In genomic region chr7:73742753-73743641, GRCh38 we compare ENCODE assay signal across 8 cellular contexts. TPM values are rescaled to one million over a fixed set of nuclear protein-coding genes. Genes with fewer than 3 reads are reported as not detected.
DNase-seq lines count a peak whose midpoint lies in the region; ATAC-seq and TF ChIP-seq lines count a peak whose summit lies in the region.

No MANE protein-coding gene starts in this region.

- H3K27ac Mint-ChIP-seq in WTC11 = peak overlapping the region; percentile 99
- no peak overlapping the region for H3K27ac Mint-ChIP-seq in activated CD8-positive, alpha-beta T cell treated with anti-CD3 and anti-CD28 coated beads, Interleukin-2, amount 10 ng/mL, durations not matched to agents 7 days and 5 days

- POLR2A ChIA-PET in WTC11 (lab: Charles Lee) = interaction anchor here (0.6 to 7.5 kb wide), 9 partner anchors 8 to 926 kb away, joined by 3 to 91 read pairs (median 6); partner anchors contain the start of genes CLDN3, CLDN4 and METTL27
- POLR2A ChIA-PET in activated CD8-positive, alpha-beta T cell treated with anti-CD3 and anti-CD28 coated beads, Interleukin-2, amount 10 ng/mL, durations not matched to agents 7 days and 5 days (lab: Charles Lee) = no interaction called here

- no peaks in the 10 kb centered on the region for H3K36me3 ChIP-seq in liver (ENCODE audit: control insufficient read depth in 4 of 4, insufficient read depth in 3 of 4, low read depth in 1 of 4, low read length in 3 of 4)

- no peak for TF ChIP-seq CTCF in WTC11 (IDR thresholded peaks at IDR 0.05)
- TF ChIP-seq CTCF in liver (IDR thresholded peaks at IDR 0.05; ENCODE audit: low read depth, low read length, missing input control) = no peak

- CTCF ChIA-PET in WTC11 (lab: Charles Lee) = interaction anchor here (0.9 kb wide), 1 partner anchor 75 kb away, joined by 3 read pairs; no protein-coding TSS in a partner anchor
- CTCF ChIA-PET in activated CD8-positive, alpha-beta T cell treated with anti-CD3 and anti-CD28 coated beads, Interleukin-2, amount 10 ng/mL, durations not matched to agents 7 days and 5 days (lab: Charles Lee) = no interaction called here

- H3K9me3 Mint-ChIP-seq in WTC11 = no peaks in the 10 kb centered on the region
- H3K9me3 Mint-ChIP-seq in activated CD8-positive, alpha-beta T cell treated with anti-CD3 and anti-CD28 coated beads, Interleukin-2, amount 10 ng/mL, durations not matched to agents 7 days and 5 days (ENCODE audit: insufficient read depth) = no peaks in the 10 kb centered on the region

- H3K27me3 Mint-ChIP-seq in WTC11 (ENCODE audit: low read depth) = peaks cover 32% of the 10 kb centered on the region
- H3K27me3 Mint-ChIP-seq in activated CD8-positive, alpha-beta T cell treated with anti-CD3 and anti-CD28 coated beads, Interleukin-2, amount 10 ng/mL, durations not matched to agents 7 days and 5 days (ENCODE audit: low read depth) = no peaks in the 10 kb centered on the region

- no peaks in the 10 kb centered on the region for H3K9me3 ChIP-seq in liver (ENCODE audit: control insufficient read depth in 4 of 4, low read length in 3 of 4)

- no peaks in the 10 kb centered on the region for H3K36me3 Mint-ChIP-seq in WTC11
- no peaks in the 10 kb centered on the region for H3K36me3 Mint-ChIP-seq in activated CD8-positive, alpha-beta T cell treated with anti-CD3 and anti-CD28 coated beads, Interleukin-2, amount 10 ng/mL, durations not matched to agents 7 days and 5 days (ENCODE audit: low read depth)

- 19% methylated on average over 35 of the region's 35 CpGs for WGBS in liver

- H3K4me1 ChIP-seq in liver (ENCODE audit: control insufficient read depth in 4 of 4, insufficient read depth in 4 of 4, low read length in 3 of 4) = peaks cover 0 to 25% (median 12%) of the 10 kb centered on the region in 4 donors

- H3K27ac ChIP-seq in liver (ENCODE audit: low read depth in 1 of 2, low read length in 2 of 2) = peak overlapping the region; percentile 66 to 83

- TF ChIP-seq RAD21 in liver (IDR thresholded peaks at IDR 0.05) = peak in 1 of 2 donors; percentile 26

- ATAC-seq in WTC11 (peak; percentile 16), HG03571 (IDR thresholded peaks at IDR 0.05; ENCODE audit: unreplicated experiment) (no peak), HG02678 (IDR thresholded peaks at IDR 0.05; ENCODE audit: unreplicated experiment) (no peak)
- ATAC-seq in activated CD8-positive, alpha-beta T cell treated with anti-CD3 and anti-CD28 coated beads, Interleukin-2, amount 10 ng/mL, durations not matched to agents 7 days and 5 days = no peak

- DNase-seq in A172 (ENCODE audit: low spot score) = peak; percentile 56
- peak; percentile 39 for DNase-seq in NCI-H1048 (lab: John Stamatoyannopoulos, UW)
- peak; percentile 99 for DNase-seq in WTC11 (ENCODE audit: low spot score)
- no peak for DNase-seq in activated CD8-positive, alpha-beta T cell treated with anti-CD3 and anti-CD28 coated beads, Interleukin-2, amount 10 ng/mL, durations not matched to agents 7 days and 5 days
- DNase-seq in NK-92 (lab: John Stamatoyannopoulos, UW; ENCODE audit: unreplicated experiment) = no peak

- peak overlapping the region; percentile 60 for H3K4me3 Mint-ChIP-seq in WTC11
- H3K4me3 Mint-ChIP-seq in activated CD8-positive, alpha-beta T cell treated with anti-CD3 and anti-CD28 coated beads, Interleukin-2, amount 10 ng/mL, durations not matched to agents 7 days and 5 days = no peak overlapping the region

- H3K4me1 Mint-ChIP-seq in WTC11 = peaks cover 38% of the 10 kb centered on the region
- peaks cover 3% of the 10 kb centered on the region for H3K4me1 Mint-ChIP-seq in activated CD8-positive, alpha-beta T cell treated with anti-CD3 and anti-CD28 coated beads, Interleukin-2, amount 10 ng/mL, durations not matched to agents 7 days and 5 days (ENCODE audit: low read depth)

- H3K9ac ChIP-seq in liver (ENCODE audit: low read depth in 1 of 2, low read length in 2 of 2) = peak overlapping the region; percentile 62

- no peaks in the 10 kb centered on the region for H3K27me3 ChIP-seq in liver (ENCODE audit: control insufficient read depth in 4 of 4, insufficient read depth in 4 of 4, low read length in 3 of 4)

- peak overlapping the region in 1 of 3 donors; percentile 26 for H3K4me3 ChIP-seq in liver (ENCODE audit: low read depth in 1 of 3, low read length in 3 of 3)

TF ChIP-seq in WTC11, 78 proteins besides CTCF, POLR2A, EP300 and RAD21 (continues in another document):
- TF ChIP-seq ETV6 (CRISPR knock-in tag; IDR thresholded peaks at IDR 0.05) = peak; percentile 94
- no peak for TF ChIP-seq RELA (CRISPR knock-in tag; IDR thresholded peaks at IDR 0.05; ENCODE audit: borderline replicate concordance)
- TF ChIP-seq ZNF219 (CRISPR knock-in tag; IDR thresholded peaks at IDR 0.05; ENCODE audit: borderline replicate concordance) = no peak
- no peak for TF ChIP-seq IRF2 (CRISPR knock-in tag; IDR thresholded peaks at IDR 0.05; ENCODE audit: borderline replicate concordance, low read depth)
- TF ChIP-seq ZMAT4 (CRISPR knock-in tag; IDR thresholded peaks at IDR 0.05) = no peak
- no peak for TF ChIP-seq TCF7 (CRISPR knock-in tag; IDR thresholded peaks at IDR 0.05; ENCODE audit: low read depth)
- TF ChIP-seq SMAD4 (CRISPR knock-in tag; IDR thresholded peaks at IDR 0.05) = no peak
- no peak for TF ChIP-seq JUN (CRISPR knock-in tag; IDR thresholded peaks at IDR 0.05)
- TF ChIP-seq HMGA2 (CRISPR knock-in tag; IDR thresholded peaks at IDR 0.05) = no peak
- no peak for TF ChIP-seq GRHL2 (CRISPR knock-in tag; IDR thresholded peaks at IDR 0.05; ENCODE audit: insufficient replicate concordance, severe bottlenecking)
- peak; percentile 92 for TF ChIP-seq FOXK1 (CRISPR knock-in tag; IDR thresholded peaks at IDR 0.05)

TF ChIP-seq in liver, 16 proteins besides CTCF, POLR2A, EP300 and RAD21 (continues in another document):
- TF ChIP-seq HNF4A (conservative IDR thresholded peaks at IDR 0.05) = peak; percentile 51 to 80
- TF ChIP-seq ZBTB33 (IDR thresholded peaks at IDR 0.05) = peak; percentile 24
- TF ChIP-seq RXRA (IDR thresholded peaks at IDR 0.05) = peak; percentile 48 to 84
- no peak for TF ChIP-seq NR2F2 (IDR thresholded peaks at IDR 0.05)
- TF ChIP-seq MAX (IDR thresholded peaks at IDR 0.05) = peak; percentile 67
- TF ChIP-seq ATF3 (IDR thresholded peaks at IDR 0.05) = peak; percentile 20
- no peak for TF ChIP-seq GABPA (IDR thresholded peaks at IDR 0.05 in 1 of 2, conservative IDR thresholded peaks at IDR 0.05 in 1 of 2)
- peak; percentile 32 for TF ChIP-seq FOXA2 (IDR thresholded peaks at IDR 0.05)
- TF ChIP-seq HNF4G (IDR thresholded peaks at IDR 0.05) = no peak
- TF ChIP-seq YY1 (IDR thresholded peaks at IDR 0.05) = no peak

RNA-seq across cellular contexts. Expression of gene ABHD11, which starts 4.4 kb away (rescaled TPM):
- total RNA-seq in A172 (2014; rRNA removed; shearing (Covaris generic)) = 35.9 and 46.9 TPM in 2 replicates
- total RNA-seq in WTC11 (2021) = 23.8 to 27.6 TPM (median 26.5 TPM) in 3 replicates
- total RNA-seq in liver = 1 to 10 TPM; 5.1 to 5.9 TPM
- 1 to 10 TPM; 7.4 to 7.6 TPM for polyA plus RNA-seq in liver
- total RNA-seq in activated CD8-positive, alpha-beta T cell treated with anti-CD3 and anti-CD28 coated beads, Interleukin-2, amount 10 ng/mL, durations not matched to agents 7 days and 5 days = 10 to 100 TPM; 20.7 to 20.9 TPM

RNA-seq across cellular contexts. Expression of gene STX1A, which starts 23.5 kb away (rescaled TPM):
- 18.6 and 30.2 TPM in 2 replicates for total RNA-seq in A172 (2014; rRNA removed; shearing (Covaris generic))
- 17.7 to 20.4 TPM (median 18.5 TPM) in 3 replicates for total RNA-seq in WTC11 (2021)
- 1 to 10 TPM in 1 of 2 donors, under 1 TPM in 1; 0.79 to 1.9 TPM for total RNA-seq in liver
- 1 to 10 TPM in 1 of 2 donors, under 1 TPM in 1; 0.49 to 1.4 TPM for polyA plus RNA-seq in liver
- 10 to 100 TPM; 10.6 to 12.3 TPM for total RNA-seq in activated CD8-positive, alpha-beta T cell treated with anti-CD3 and anti-CD28 coated beads, Interleukin-2, amount 10 ng/mL, durations not matched to agents 7 days and 5 days

RNA-seq across cellular contexts. Expression of gene CLDN3, which starts 27.1 kb away (rescaled TPM):
- total RNA-seq in A172 (2014; rRNA removed; shearing (Covaris generic)) = not detected in 2 replicates
- 20.7 to 35.1 TPM (median 34.8 TPM) in 3 replicates for total RNA-seq in WTC11 (2021)
- total RNA-seq in liver = 10 to 100 TPM in 1 of 2 donors, 1 to 10 TPM in 1; 3.6 to 21.1 TPM
- 10 to 100 TPM; 24.7 to 43.0 TPM for polyA plus RNA-seq in liver
- total RNA-seq in activated CD8-positive, alpha-beta T cell treated with anti-CD3 and anti-CD28 coated beads, Interleukin-2, amount 10 ng/mL, durations not matched to agents 7 days and 5 days = not detected

RNA-seq across cellular contexts. Expression of gene BUD23, which starts 59.6 kb away (rescaled TPM):
- 129 and 138 TPM in 2 replicates for total RNA-seq in A172 (2014; rRNA removed; shearing (Covaris generic))
- total RNA-seq in WTC11 (2021) = 80.5 to 91.9 TPM (median 84.4 TPM) in 3 replicates
- 10 to 100 TPM; 19.1 to 33.4 TPM for total RNA-seq in liver
- 10 to 100 TPM; 42.2 to 52.6 TPM for polyA plus RNA-seq in liver
- total RNA-seq in activated CD8-positive, alpha-beta T cell treated with anti-CD3 and anti-CD28 coated beads, Interleukin-2, amount 10 ng/mL, durations not matched to agents 7 days and 5 days = 10 to 100 TPM; 57.3 to 60.9 TPM

RNA-seq across cellular contexts. Expression of gene DNAJC30, which starts 59.7 kb away (rescaled TPM):
- total RNA-seq in A172 (2014; rRNA removed; shearing (Covaris generic)) = 1.4 and 2.5 TPM in 2 replicates
- total RNA-seq in WTC11 (2021) (6.8 to 7.1 TPM (median 6.8 TPM) in 3 replicates), liver (1 to 10 TPM; 2.1 to 2.3 TPM)
- 1 to 10 TPM; 7.4 to 8.7 TPM for polyA plus RNA-seq in liver
- total RNA-seq in activated CD8-positive, alpha-beta T cell treated with anti-CD3 and anti-CD28 coated beads, Interleukin-2, amount 10 ng/mL, durations not matched to agents 7 days and 5 days = 1 to 10 TPM; 7.7 to 8.3 TPM

Comparison
In these comparisons a context has a peak if more than half of its experiments do, and no peak if none do; other contexts are left out.
1. DNase-seq: peak in A172 (single experiment), NCI-H1048 (single experiment) and WTC11 (single experiment); none in activated CD8-positive, alpha-beta T cell treated with anti-CD3 and anti-CD28 coated beads, Interleukin-2, amount 10 ng/mL, durations not matched to agents 7 days and 5 days (single experiment) and NK-92 (single experiment).